In genomic region chr4:139562067-139562684, GRCh38 we compare ENCODE assay signal across 18 cellular contexts. TPM values are rescaled to one million over a fixed set of nuclear protein-coding genes. Genes with fewer than 3 reads are reported as not detected.
A peak's percentile ranks its signal among the peaks of the same experiment; 100 is the strongest.
DNase-seq lines count a peak whose midpoint lies in the region; ATAC-seq, FAIRE-seq and TF ChIP-seq lines count a peak whose summit lies in the region.
"Had no signal": no experiment of that assay in that cellular context is flagged by ENCODE, and none has a peak within 500 bp of the region (broad histone marks: within the 10 kb centered on the region; RNA-seq: fewer than 3 reads in every experiment).

No MANE protein-coding gene starts in this region.

- H3K4me3 ChIP-seq in pancreas = no peak overlapping the region

- no peaks in the 10 kb centered on the region for H3K27me3 ChIP-seq in pancreas

- no peak for ATAC-seq in activated CD4-positive, alpha-beta T cell treated with anti-CD3 and anti-CD28 coated beads for 36 hours
- peak; percentile 4 for ATAC-seq in left lobe of liver
- ATAC-seq in stimulated activated effector memory CD8-positive, alpha-beta T cell treated with anti-CD3 and anti-CD28 coated beads, Interleukin-12 subunit alpha, Interleukin-12 subunit beta, amount 100 ng/mL, for 72 hours = peak; percentile 52
- no peak for ATAC-seq in pancreas

- POLR2A ChIA-PET in activated CD4-positive, alpha-beta T cell treated with anti-CD3 and anti-CD28 coated beads for 36 hours (lab: Charles Lee) = no interaction called here

- CTCF ChIA-PET in activated CD4-positive, alpha-beta T cell treated with anti-CD3 and anti-CD28 coated beads for 36 hours (lab: Charles Lee) = interaction anchor here (0.9 kb wide), 1 partner anchor 86 kb away, joined by 3 read pairs; no protein-coding TSS in a partner anchor

- no peak for FAIRE-seq in pancreas (lab: Jason Lieb, UNC)
- FAIRE-seq: GM12892, GM19239 had no signal

- H3K27ac Mint-ChIP-seq in activated CD4-positive, alpha-beta T cell treated with anti-CD3 and anti-CD28 coated beads for 36 hours = peak overlapping the region; percentile 43
- H3K27ac Mint-ChIP-seq in stimulated activated effector memory CD8-positive, alpha-beta T cell treated with anti-CD3 and anti-CD28 coated beads, Interleukin-12 subunit alpha, Interleukin-12 subunit beta, amount 100 ng/mL, for 72 hours = no peak overlapping the region

- no peaks in the 10 kb centered on the region for H3K36me3 Mint-ChIP-seq in activated CD4-positive, alpha-beta T cell treated with anti-CD3 and anti-CD28 coated beads for 36 hours (ENCODE audit: low read depth)
- H3K36me3 Mint-ChIP-seq in stimulated activated effector memory CD8-positive, alpha-beta T cell treated with anti-CD3 and anti-CD28 coated beads, Interleukin-12 subunit alpha, Interleukin-12 subunit beta, amount 100 ng/mL, for 72 hours = peaks cover 2% of the 10 kb centered on the region
- H3K36me3 Mint-ChIP-seq: CD8-positive, alpha-beta memory T cell had no signal

- peaks cover 33% of the 10 kb centered on the region for H3K4me1 Mint-ChIP-seq in activated CD4-positive, alpha-beta T cell treated with anti-CD3 and anti-CD28 coated beads for 36 hours
- peaks cover 49% of the 10 kb centered on the region for H3K4me1 Mint-ChIP-seq in stimulated activated effector memory CD8-positive, alpha-beta T cell treated with anti-CD3 and anti-CD28 coated beads, Interleukin-12 subunit alpha, Interleukin-12 subunit beta, amount 100 ng/mL, for 72 hours

- no peak for DNase-seq in activated CD4-positive, alpha-beta T cell treated with anti-CD3 and anti-CD28 coated beads for 36 hours
- DNase-seq in activated CD4-positive, alpha-beta T cell treated with anti-CD3 and anti-CD28 coated beads, Interleukin-2, amount 50 U/mL, for 1 hour = no peak
- DNase-seq in RPMI7951 (ENCODE audit: low read depth) (peak; percentile 15), left lobe of liver (ENCODE audit: low spot score) (no peak), pancreas (no peak), dedifferentiated amniotic fluid mesenchymal stem cell (ENCODE audit: extremely low spot score) (no peak), mesenteric fat pad (ENCODE audit: low spot score) (no peak)
- DNase-seq in stimulated activated effector memory CD8-positive, alpha-beta T cell treated with anti-CD3 and anti-CD28 coated beads, Interleukin-12 subunit alpha, Interleukin-12 subunit beta, amount 100 ng/mL, for 72 hours (ENCODE audit: low spot score in 2 of 2) = no peak
- DNase-seq: Caco-2; CD8-positive, alpha-beta memory T cell; DND-41; GDM1; HCEC 1CT; IMR-90 had no signal

- H3K4me1 ChIP-seq in pancreas = peaks cover 4 to 26% (median 16%) of the 10 kb centered on the region in 3 donors

- H3K27ac ChIP-seq in pancreas = no peak overlapping the region
- H3K27ac ChIP-seq: 22Rv1, C4-2B had no signal

- no peaks in the 10 kb centered on the region for H3K9me3 ChIP-seq in pancreas
- H3K9me3 ChIP-seq: Caco-2 had no signal

- H3K36me3 ChIP-seq in pancreas = no peaks in the 10 kb centered on the region

- intact Hi-C loops in activated CD4-positive, alpha-beta T cell treated with anti-CD3 and anti-CD28 coated beads for 36 hours (cut with DNase I, micrococcal nuclease) = no loop called here
- intact Hi-C loops in pancreas (cut with DNase I) = no loop called here

- 89 to 91% methylated on average over 3 of the region's 3 CpGs for WGBS in pancreas, 2 donors

- H3K27me3 Mint-ChIP-seq in activated CD4-positive, alpha-beta T cell treated with anti-CD3 and anti-CD28 coated beads for 36 hours = no peaks in the 10 kb centered on the region

- no peaks in the 10 kb centered on the region for H3K9me3 Mint-ChIP-seq in activated CD4-positive, alpha-beta T cell treated with anti-CD3 and anti-CD28 coated beads for 36 hours (ENCODE audit: low read depth)
- no peaks in the 10 kb centered on the region for H3K9me3 Mint-ChIP-seq in stimulated activated effector memory CD8-positive, alpha-beta T cell treated with anti-CD3 and anti-CD28 coated beads, Interleukin-12 subunit alpha, Interleukin-12 subunit beta, amount 100 ng/mL, for 72 hours
- H3K9me3 Mint-ChIP-seq: CD8-positive, alpha-beta memory T cell had no signal

- no peak overlapping the region for H3K4me3 Mint-ChIP-seq in activated CD4-positive, alpha-beta T cell treated with anti-CD3 and anti-CD28 coated beads for 36 hours
- H3K4me3 Mint-ChIP-seq in stimulated activated effector memory CD8-positive, alpha-beta T cell treated with anti-CD3 and anti-CD28 coated beads, Interleukin-12 subunit alpha, Interleukin-12 subunit beta, amount 100 ng/mL, for 72 hours = no peak overlapping the region
- H3K4me3 Mint-ChIP-seq: CD8-positive, alpha-beta memory T cell had no signal

- no peak for TF ChIP-seq CTCF in pancreas (IDR thresholded peaks at IDR 0.05)

RNA-seq across cellular contexts. Expression of gene SETD7, which starts 6.2 kb away (rescaled TPM):
- total RNA-seq in activated CD4-positive, alpha-beta T cell treated with anti-CD3 and anti-CD28 coated beads for 36 hours = 10 to 100 TPM; 12.4 to 12.5 TPM
- 23.3 and 23.8 TPM in 2 replicates for total RNA-seq in RPMI7951 (2014; rRNA removed; shearing (Covaris generic))
- total RNA-seq in left lobe of liver (47.0 TPM), pancreas (10 to 100 TPM; 14.5 to 25.1 (median 18.3) TPM), mesenteric fat pad (81.0 TPM)
- 1 to 10 TPM; 7.1 to 7.3 TPM for polyA plus RNA-seq in pancreas

Comparison
In these comparisons a context has a peak if more than half of its experiments do, and no peak if none do; other contexts are left out.
1. ATAC-seq: peak in left lobe of liver (single experiment) and stimulated activated effector memory CD8-positive, alpha-beta T cell treated with anti-CD3 and anti-CD28 coated beads, Interleukin-12 subunit alpha, Interleukin-12 subunit beta, amount 100 ng/mL, for 72 hours (single experiment); none in activated CD4-positive, alpha-beta T cell treated with anti-CD3 and anti-CD28 coated beads for 36 hours (single experiment) and pancreas (0 of 4).